11 cellular contexts compared by ENCODE assay signal in the genomic region with DNA sequence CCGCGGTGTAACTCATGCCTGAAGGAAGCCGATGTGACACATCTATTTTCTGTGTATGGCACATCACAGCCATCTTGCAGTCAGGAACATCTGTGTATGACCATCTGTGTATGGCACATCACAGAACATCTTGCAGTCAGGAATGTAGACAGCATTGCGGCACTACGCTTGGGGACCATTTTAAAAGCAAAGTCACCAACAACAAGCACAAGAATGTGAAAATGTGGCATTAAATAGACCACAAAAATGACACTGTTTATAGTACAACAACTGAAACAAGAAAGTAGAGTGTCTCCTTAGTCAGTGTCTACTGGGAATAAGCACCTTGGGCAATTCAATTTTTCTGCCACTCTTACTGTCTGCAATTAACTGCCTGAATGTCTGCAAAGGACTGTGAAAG.
"Had no signal": no experiment of that assay in that cellular context is flagged by ENCODE, and none has a peak within 500 bp of the region (broad histone marks: within the 10 kb centered on the region; RNA-seq: fewer than 3 reads in every experiment).

No MANE protein-coding gene starts in this region.

- H3K27ac ChIP-seq: lower lobe of right lung, ovary, vagina had no signal

- H3K36me3 ChIP-seq: lower lobe of right lung, ovary, vagina had no signal

- ATAC-seq: left cardiac atrium; lower lobe of right lung; stimulated activated memory B cell treated with anti-CD40 and anti-IgM and Interleukin-4, amounts not matched to agents 10 μg/mL and 1 μg/mL and 100 μg/mL, for 72 hours had no signal

- H3K9me3 ChIP-seq: lower lobe of right lung, ovary, vagina had no signal

- H3K4me3 ChIP-seq: lower lobe of right lung, ovary, vagina had no signal

- H3K4me1 ChIP-seq: lower lobe of right lung, vagina had no signal

- DNase-seq: activated CD4-positive, CD25-positive, alpha-beta regulatory T cell treated with anti-CD3 and anti-CD28 coated beads, Interleukin-2, amount 50 U/mL, for 72 hours; activated naive CD8-positive, alpha-beta T cell treated with anti-CD3 and anti-CD28 coated beads, Interleukin-2, amount 10 ng/mL, durations not matched to agents 7 days and 5 days; effector memory CD4-positive, alpha-beta T cell; foreskin melanocyte; head of caudate nucleus; left cardiac atrium; lower lobe of right lung; ovary; T-helper 9 cell had no signal

- H3K27me3 ChIP-seq: ovary, vagina had no signal
